ENCODE assay signal across 9 cellular contexts in genomic region chr1:158285756-158286241, GRCh38. TPM values are rescaled to one million over a fixed set of nuclear protein-coding genes. Genes with fewer than 3 reads are reported as not detected.
DNase-seq lines count a peak whose midpoint lies in the region; ATAC-seq and TF ChIP-seq lines count a peak whose summit lies in the region.
"Had no signal": no experiment of that assay in that cellular context is flagged by ENCODE, and none has a peak within 500 bp of the region (broad histone marks: within the 10 kb centered on the region; RNA-seq: fewer than 3 reads in every experiment).

No MANE protein-coding gene starts in this region.

- no peaks in the 10 kb centered on the region for H3K36me3 Mint-ChIP-seq in neural progenitor cell

- no peaks in the 10 kb centered on the region for H3K27me3 Mint-ChIP-seq in neural progenitor cell (ENCODE audit: insufficient read depth, low read depth)

- H3K9ac ChIP-seq in OCI-LY3 (ENCODE audit: low read length), result peak overlapping the region; percentile 80
- H3K9ac ChIP-seq in neural progenitor cell, result no peak overlapping the region
- no peak overlapping the region for H3K9ac ChIP-seq in smooth muscle cell (ENCODE audit: low read depth)

- DNase-seq in stimulated activated CD4-positive, alpha-beta T cell treated with anti-CD3 and anti-CD28 coated beads, Interleukin-1b, Interleukin-23, amount 100 ng/mL, for 48 hours, result peak; percentile 5
- DNase-seq in stimulated activated CD4-positive, alpha-beta T cell treated with anti-CD3 and anti-CD28 coated beads, Interleukin-4, amount 100 ng/mL, for 1 hour, result no peak
- DNase-seq in glomerular visceral epithelial cell (ENCODE audit: extremely low spot score), result peak; percentile 62
- DNase-seq in thoracic aorta (ENCODE audit: low spot score), result peak; percentile 25
- DNase-seq in neural progenitor cell (ENCODE audit: low spot score), result no peak
- no peak for DNase-seq in smooth muscle cell (lab: John Stamatoyannopoulos, UW; ENCODE audit: unreplicated experiment)

- H3F3A ChIP-seq in neural progenitor cell (ENCODE audit: low read depth) (no peaks in the 10 kb centered on the region), smooth muscle cell (ENCODE audit: low read depth) (no peaks in the 10 kb centered on the region)

- H3K27ac ChIP-seq in OCI-LY3 (ENCODE audit: low read length), result peak overlapping the region; percentile 94
- no peak overlapping the region for H3K27ac ChIP-seq in thoracic aorta
- no peak overlapping the region for H3K27ac ChIP-seq in neural progenitor cell
- no peak overlapping the region for H3K27ac ChIP-seq in smooth muscle cell (ENCODE audit: low read depth)

- H3K27me3 ChIP-seq in OCI-LY3 (ENCODE audit: low read depth, low read length), result no peaks in the 10 kb centered on the region
- no peaks in the 10 kb centered on the region for H3K27me3 ChIP-seq in thoracic aorta (replicated peaks; ENCODE audit: insufficient read depth)
- H3K27me3 ChIP-seq in neural progenitor cell, result no peaks in the 10 kb centered on the region
- H3K27me3 ChIP-seq in smooth muscle cell (ENCODE audit: low read depth), result no peaks in the 10 kb centered on the region

- ATAC-seq in HG02885 (IDR thresholded peaks at IDR 0.05; ENCODE audit: poor library complexity, unreplicated experiment), result peak; percentile 67
- ATAC-seq in thoracic aorta (ENCODE audit: insufficient number of reproducible peaks, low FRiP score, low read depth), result no peak

- H3K4me1 Mint-ChIP-seq in neural progenitor cell, result no peaks in the 10 kb centered on the region
- H3K4me1 Mint-ChIP-seq: nephron had no signal

- H3K9me3 Mint-ChIP-seq in neural progenitor cell, result peaks cover 4% of the 10 kb centered on the region

- 0 out of 2 replicates have a peak, but pooled peaks cover 5% of the 10 kb centered on the region for H3K9me3 ChIP-seq in OCI-LY3 (ENCODE audit: insufficient read depth, low read length)
- H3K9me3 ChIP-seq in thoracic aorta, result no peaks in the 10 kb centered on the region
- no peaks in the 10 kb centered on the region for H3K9me3 ChIP-seq in neural progenitor cell (ENCODE audit: low read depth)
- no peaks in the 10 kb centered on the region for H3K9me3 ChIP-seq in smooth muscle cell (replicated peaks; ENCODE audit: low read depth)

- peaks cover 78% of the 10 kb centered on the region for H3K4me1 ChIP-seq in OCI-LY3 (ENCODE audit: low read length)
- no peaks in the 10 kb centered on the region for H3K4me1 ChIP-seq in thoracic aorta (ENCODE audit: control insufficient read depth in 1 of 2, low read depth in 2 of 2)
- H3K4me1 ChIP-seq in neural progenitor cell, result peaks cover 2% of the 10 kb centered on the region
- H3K4me1 ChIP-seq in smooth muscle cell (ENCODE audit: low read depth), result no peaks in the 10 kb centered on the region

- no peak overlapping the region for H3K27ac Mint-ChIP-seq in neural progenitor cell
- H3K27ac Mint-ChIP-seq: nephron had no signal

- H3K36me3 ChIP-seq in OCI-LY3 (replicated peaks; ENCODE audit: low read depth, low read length) (peaks cover 3% of the 10 kb centered on the region), thoracic aorta (no peaks in the 10 kb centered on the region), neural progenitor cell (no peaks in the 10 kb centered on the region), smooth muscle cell (ENCODE audit: low read depth) (no peaks in the 10 kb centered on the region)

- H3K4me3 Mint-ChIP-seq in neural progenitor cell, result no peak overlapping the region
- H3K4me3 Mint-ChIP-seq: nephron had no signal

- TF ChIP-seq CTCF in OCI-LY3 (IDR thresholded peaks at IDR 0.05; ENCODE audit: low read depth, low read length) (no peak), thoracic aorta (IDR thresholded peaks at IDR 0.05) (no peak), neural progenitor cell (IDR thresholded peaks at IDR 0.05) (no peak), smooth muscle cell (IDR thresholded peaks at IDR 0.05; ENCODE audit: borderline replicate concordance, insufficient read depth, poor library complexity, severe bottlenecking) (no peak)

- peak overlapping the region; percentile 68 for H3K4me3 ChIP-seq in OCI-LY3 (ENCODE audit: low read length)
- H3K4me3 ChIP-seq in thoracic aorta, result no peak overlapping the region
- H3K4me3 ChIP-seq in neural progenitor cell, result no peak overlapping the region
- H3K4me3 ChIP-seq in smooth muscle cell, result no peak overlapping the region

- no peaks in the 10 kb centered on the region for H3K79me2 ChIP-seq in OCI-LY3 (ENCODE audit: low read length)
- H3K79me2 ChIP-seq in neural progenitor cell (ENCODE audit: low read depth), result no peaks in the 10 kb centered on the region
- H3K79me2 ChIP-seq in smooth muscle cell (ENCODE audit: low read depth), result no peaks in the 10 kb centered on the region

- H4K20me1 ChIP-seq in OCI-LY3 (ENCODE audit: insufficient read depth, low read length) (no peaks in the 10 kb centered on the region), neural progenitor cell (ENCODE audit: low read depth) (no peaks in the 10 kb centered on the region), smooth muscle cell (ENCODE audit: low read depth) (no peaks in the 10 kb centered on the region)

- H2AFZ ChIP-seq in OCI-LY3 (ENCODE audit: low read depth, low read length) (no peak overlapping the region; the same call in 1 of the 2 replicates), neural progenitor cell (replicated peaks) (no peak overlapping the region), smooth muscle cell (ENCODE audit: low read depth) (no peak overlapping the region)

- 81% methylated on average over 7 of the region's 7 CpGs for WGBS in smooth muscle cell (ENCODE audit: low lambda C conversion rate)

- H3K4me2 ChIP-seq in OCI-LY3 (ENCODE audit: low read length) (peak overlapping the region; percentile 92), neural progenitor cell (no peak overlapping the region), smooth muscle cell (no peak overlapping the region)

RNA-seq across cellular contexts. Expression of gene CD1C, which starts 3.9 kb away (rescaled TPM):
- not detected for total RNA-seq in thoracic aorta
- total RNA-seq in neural progenitor cell (ENCODE audit: low replicate concordance), result not detected in 2 replicates
- not detected in 2 replicates for total RNA-seq in smooth muscle cell
- polyA plus RNA-seq in smooth muscle cell, result not detected in 2 replicates

RNA-seq across cellular contexts. Expression of gene CD1A, which starts 31.6 kb away (rescaled TPM):
- total RNA-seq in thoracic aorta (not detected), neural progenitor cell (ENCODE audit: low replicate concordance) (not detected in 2 replicates), smooth muscle cell (not detected in 2 replicates)
- polyA plus RNA-seq in smooth muscle cell, result not detected in 2 replicates

RNA-seq across cellular contexts. Expression of gene CD1B, which starts 45.5 kb away (rescaled TPM):
- not detected for total RNA-seq in thoracic aorta
- not detected in 2 replicates for total RNA-seq in neural progenitor cell (ENCODE audit: low replicate concordance)
- total RNA-seq in smooth muscle cell, result not detected in 2 replicates
- polyA plus RNA-seq in smooth muscle cell, result not detected in 2 replicates

Comparison
In these comparisons a context has a peak if more than half of its experiments do, and no peak if none do; other contexts are left out.
1. DNase-seq: peak in stimulated activated CD4-positive, alpha-beta T cell treated with anti-CD3 and anti-CD28 coated beads, Interleukin-1b, Interleukin-23, amount 100 ng/mL, for 48 hours (single experiment), glomerular visceral epithelial cell (single experiment) and thoracic aorta (single experiment); none in stimulated activated CD4-positive, alpha-beta T cell treated with anti-CD3 and anti-CD28 coated beads, Interleukin-4, amount 100 ng/mL, for 1 hour (single experiment), neural progenitor cell (single experiment) and smooth muscle cell (single experiment).